23 cellular contexts compared by ENCODE assay signal in genomic region chr14:39217214-39217879, GRCh38. TPM values are rescaled to one million over a fixed set of nuclear protein-coding genes. Genes with fewer than 3 reads are reported as not detected.
A peak's percentile ranks its signal among the peaks of the same experiment; 100 is the strongest.
DNase-seq lines count a peak whose midpoint lies in the region; ATAC-seq, FAIRE-seq and TF ChIP-seq lines count a peak whose summit lies in the region.
"Had no signal": no experiment of that assay in that cellular context is flagged by ENCODE, and none has a peak within 500 bp of the region (broad histone marks: within the 10 kb centered on the region; RNA-seq: fewer than 3 reads in every experiment).

No MANE protein-coding gene starts in this region.

- TF ChIP-seq RAD21 in K562 (CRISPR knock-in tag; conservative IDR thresholded peaks at IDR 0.05 in 1 of 2, IDR thresholded peaks at IDR 0.05 in 1 of 2), result no peak

- no peak overlapping the region for H3K4me3 Mint-ChIP-seq in T-helper 2 cell treated with Interferon-gamma antibody and Interleukin-4, amounts not matched to agents 5 μg/mL and 100 μg/mL, for 36 hours
- H3K4me3 Mint-ChIP-seq: CD4-positive, alpha-beta T cell; memory B cell; natural killer cell treated with Interleukin-12 subunit alpha and Interleukin-12 subunit beta and Interleukin-15 and Interleukin-18, amount 100 ng/mL, for 72 hours; stimulated activated memory B cell treated with anti-CD40 and anti-IgM and Interleukin-4, amounts not matched to agents 10 μg/mL and 1 μg/mL and 100 μg/mL, for 72 hours; T-cell had no signal

- no peak overlapping the region for H3K9ac ChIP-seq in K562 (ENCODE audit: insufficient read depth in 1 of 2, low read depth in 2 of 2, low read length in 2 of 2)

- H3K4me1 Mint-ChIP-seq in T-helper 2 cell treated with Interferon-gamma antibody and Interleukin-4, amounts not matched to agents 5 μg/mL and 100 μg/mL, for 36 hours (ENCODE audit: low read depth), result peaks cover 16% of the 10 kb centered on the region

- H3K27me3 Mint-ChIP-seq in T-helper 2 cell treated with Interferon-gamma antibody and Interleukin-4, amounts not matched to agents 5 μg/mL and 100 μg/mL, for 36 hours (ENCODE audit: low read depth), result no peaks in the 10 kb centered on the region
- H3K27me3 Mint-ChIP-seq: CD4-positive, alpha-beta T cell; memory B cell; natural killer cell treated with Interleukin-12 subunit alpha and Interleukin-12 subunit beta and Interleukin-15 and Interleukin-18, amount 100 ng/mL, for 72 hours; stimulated activated memory B cell treated with anti-CD40 and anti-IgM and Interleukin-4, amounts not matched to agents 10 μg/mL and 1 μg/mL and 100 μg/mL, for 72 hours; T-cell had no signal

- FAIRE-seq in K562 (lab: Jason Lieb, UNC) (no peak), small intestine (lab: Jason Lieb, UNC) (no peak)
- FAIRE-seq: endometrium, GM19239 had no signal

- no peaks in the 10 kb centered on the region for H4K20me1 ChIP-seq in K562 (replicated peaks; ENCODE audit: control insufficient read depth, insufficient read depth, low read length)

- intact Hi-C loops in K562 (cut with micrococcal nuclease), result no loop called here

- H3K79me2 ChIP-seq in K562 (ENCODE audit: control insufficient read depth, insufficient read depth, low read length), result no peaks in the 10 kb centered on the region

- H3K36me3 ChIP-seq in K562 (ENCODE audit: control insufficient read depth, insufficient read depth, low read length) (no peaks in the 10 kb centered on the region), small intestine (ENCODE audit: control insufficient read depth in 2 of 2, insufficient read depth in 2 of 2, low read length in 2 of 2) (no peaks in the 10 kb centered on the region)
- H3K36me3 ChIP-seq: spleen had no signal

- H3K9me3 ChIP-seq in K562 (replicated peaks; ENCODE audit: control insufficient read depth, insufficient read depth, low read depth, low read length) (no peaks in the 10 kb centered on the region), small intestine (ENCODE audit: control insufficient read depth, low read depth) (no peaks in the 10 kb centered on the region)
- H3K9me3 ChIP-seq: spleen had no signal

- H3K4me2 ChIP-seq in K562 (ENCODE audit: insufficient read depth, low read length), result peak overlapping the region; percentile 11; the same call in 1 of the 2 replicates

- H3K27ac Mint-ChIP-seq in T-helper 2 cell treated with Interferon-gamma antibody and Interleukin-4, amounts not matched to agents 5 μg/mL and 100 μg/mL, for 36 hours, result peak overlapping the region; percentile 4
- H3K27ac Mint-ChIP-seq: CD4-positive, alpha-beta T cell; memory B cell; natural killer cell treated with Interleukin-12 subunit alpha and Interleukin-12 subunit beta and Interleukin-15 and Interleukin-18, amount 100 ng/mL, for 72 hours; stimulated activated memory B cell treated with anti-CD40 and anti-IgM and Interleukin-4, amounts not matched to agents 10 μg/mL and 1 μg/mL and 100 μg/mL, for 72 hours had no signal

- H3K4me3 ChIP-seq in K562, result no peak overlapping the region
- H3K4me3 ChIP-seq in small intestine (ENCODE audit: low read depth in 1 of 2, low read length in 2 of 2), result no peak overlapping the region
- H3K4me3 ChIP-seq: spleen had no signal

- TF ChIP-seq POLR2A in K562 (conservative IDR thresholded peaks at IDR 0.05), result no peak

- in situ Hi-C loops in K562 (cut with MboI), result no loop called here

- DNase-seq in T-helper 2 cell treated with Interferon-gamma antibody and Interleukin-4, amounts not matched to agents 5 μg/mL and 100 μg/mL, for 36 hours (ENCODE audit: low spot score), result no peak
- no peak for DNase-seq in T-helper 2 cell
- DNase-seq in NCI-H226, result peak; percentile 49
- no peak for DNase-seq in K562 (ENCODE audit: extremely low read depth in 1 of 4, low spot score in 3 of 4)
- peak; percentile 60 for DNase-seq in small intestine
- no peak for DNase-seq in NCI-H510A (lab: John Stamatoyannopoulos, UW)
- DNase-seq in NCI-H1092 treated with DMSO at 0.1 percent for 48 hours (lab: John Stamatoyannopoulos, UW), result no peak
- DNase-seq: activated effector memory CD4-positive, alpha-beta T cell treated with anti-CD3 and anti-CD28 coated beads, Interleukin-2, amount 50 U/mL, for 16 hours; aorta; CD4-positive, alpha-beta T cell; DMS79 treated with DMSO at 0.1 percent for 48 hours; NCI-H2029 treated with DMSO at 0.1 percent for 48 hours; NCI-H526; Right ventricle myocardium superior; spleen; T-cell had no signal

- ATAC-seq in K562 (peak; percentile 30), GM19351 (IDR thresholded peaks at IDR 0.05; ENCODE audit: unreplicated experiment) (no peak)
- ATAC-seq: natural killer cell treated with Interleukin-12 subunit alpha and Interleukin-12 subunit beta and Interleukin-15 and Interleukin-18, amount 100 ng/mL, for 72 hours; stimulated activated memory B cell treated with anti-CD40 and anti-IgM and Interleukin-4, amounts not matched to agents 10 μg/mL and 1 μg/mL and 100 μg/mL, for 72 hours; T-cell had no signal

- 37% methylated on average over 8 of the region's 8 CpGs for WGBS in K562 (ENCODE audit: insufficient coverage, low coverage, missing lambda C conversion rate)
- WGBS in small intestine, 3 donors, result 55 to 72% (median 59%) methylated on average over 8 of the region's 8 CpGs

- H3K27ac ChIP-seq in K562 (ENCODE audit: extremely low read depth, low read depth, low read length) (no peak overlapping the region), small intestine (ENCODE audit: low read depth in 1 of 2, low read length in 1 of 2) (peak overlapping the region; percentile 58 to 64)
- H3K27ac ChIP-seq: HL-60, spleen had no signal

- peak overlapping the region; percentile 74; the same call in 1 of the 2 replicates for H2AFZ ChIP-seq in K562 (ENCODE audit: low read depth, low read length)

- POLR2A ChIA-PET in K562 (lab: Yijun Ruan, JAX), result no interaction called here

- BruUV-seq in K562 (replicated peaks; lab: Mats Ljungman, UMichigan), result no TSS peak

- no peaks in the 10 kb centered on the region for H3K9me1 ChIP-seq in K562 (ENCODE audit: control insufficient read depth, insufficient read depth, low read length)

- no peaks in the 10 kb centered on the region for H3K27me3 ChIP-seq in K562 (ENCODE audit: control insufficient read depth in 2 of 2, insufficient read depth in 2 of 2, low read length in 2 of 2)
- H3K27me3 ChIP-seq in small intestine (ENCODE audit: control insufficient read depth in 2 of 2, insufficient read depth in 2 of 2, low read length in 2 of 2), result no peaks in the 10 kb centered on the region
- H3K27me3 ChIP-seq: spleen had no signal

- H3K9me3 Mint-ChIP-seq in T-helper 2 cell treated with Interferon-gamma antibody and Interleukin-4, amounts not matched to agents 5 μg/mL and 100 μg/mL, for 36 hours, result peaks cover 4% of the 10 kb centered on the region
- H3K9me3 Mint-ChIP-seq: CD4-positive, alpha-beta T cell; memory B cell; natural killer cell treated with Interleukin-12 subunit alpha and Interleukin-12 subunit beta and Interleukin-15 and Interleukin-18, amount 100 ng/mL, for 72 hours; stimulated activated memory B cell treated with anti-CD40 and anti-IgM and Interleukin-4, amounts not matched to agents 10 μg/mL and 1 μg/mL and 100 μg/mL, for 72 hours; T-cell had no signal

- no peaks in the 10 kb centered on the region for H3K36me3 Mint-ChIP-seq in T-helper 2 cell treated with Interferon-gamma antibody and Interleukin-4, amounts not matched to agents 5 μg/mL and 100 μg/mL, for 36 hours (ENCODE audit: low read depth)
- H3K36me3 Mint-ChIP-seq: natural killer cell treated with Interleukin-12 subunit alpha and Interleukin-12 subunit beta and Interleukin-15 and Interleukin-18, amount 100 ng/mL, for 72 hours; stimulated activated memory B cell treated with anti-CD40 and anti-IgM and Interleukin-4, amounts not matched to agents 10 μg/mL and 1 μg/mL and 100 μg/mL, for 72 hours; T-cell had no signal

- CTCF ChIA-PET in K562 (lab: Yijun Ruan, JAX; ENCODE audit: low intra/inter-chr PET ratio), result no interaction called here

- no peak for TF ChIP-seq CTCF in K562 (IDR thresholded peaks at IDR 0.05 in 2 of 3, conservative IDR thresholded peaks at IDR 0.05 in 1 of 3; ENCODE audit: insufficient read depth in 2 of 3, low read depth in 1 of 3, low read length in 3 of 3)

- TF ChIP-seq EP300 in K562 (IDR thresholded peaks at IDR 0.05; ENCODE audit: low read length), result no peak

- H3K4me1 ChIP-seq in K562 (replicated peaks in 1 of 2; ENCODE audit: control insufficient read depth in 2 of 2, insufficient read depth in 2 of 2, low read length in 2 of 2), result peaks cover 0 to 6% of the 10 kb centered on the region in 2 experiments; a peak in 1 of 5 replicates
- peaks cover 0 to 6% of the 10 kb centered on the region in 2 donors for H3K4me1 ChIP-seq in small intestine (ENCODE audit: control insufficient read depth in 2 of 2, insufficient read depth in 1 of 2, low read depth in 1 of 2, low read length in 1 of 2)
- H3K4me1 ChIP-seq: spleen had no signal

RNA-seq across cellular contexts. Expression of gene MIA2, which starts 16.4 kb away (rescaled TPM):
- total RNA-seq in K562 (2011; cell fraction: chromatin; rRNA removed; ENCODE audit: low replicate concordance), result 7.1 and 20.8 TPM in 2 replicates
- total RNA-seq in K562 (2011; cell fraction: nucleolus; rRNA removed), result 5.3 and 8.0 TPM in 2 replicates
- 12.2 and 17.0 TPM in 2 replicates for total RNA-seq in K562 (2011; cell fraction: nucleoplasm; rRNA removed)
- total RNA-seq in K562 (2014; rRNA removed), result 6.9 and 7.2 TPM in 2 replicates
- 17.0 and 18.9 TPM in 2 replicates for total RNA-seq in K562 (2014; rRNA removed; fragmentation: Illumina TruSeq; extraction: Trizol)
- total RNA-seq in K562 (2015; rRNA removed; fragmentation: Illumina TruSeq; extraction: Trizol), result 11.8 and 13.6 TPM in 2 replicates
- 10.4 and 12.8 TPM in 2 replicates for total RNA-seq in K562 (2021)
- polyA plus RNA-seq in K562 (2011; rRNA removed), result 12.3 and 13.0 TPM in 2 replicates
- 6.4 and 8.1 TPM in 2 replicates for polyA plus RNA-seq in K562 (2011; cell fraction: cytosol; rRNA removed)
- polyA plus RNA-seq in K562 (2011; cell fraction: nucleus; rRNA removed), result 10.6 and 11.1 TPM in 2 replicates
- 7.3 and 17.5 TPM in 2 replicates for polyA plus RNA-seq in K562 (2012)
- 18.3 and 21.8 TPM in 2 replicates for polyA plus RNA-seq in K562 (2014; fragmentation: Illumina TruSeq; extraction: Trizol)
- polyA plus RNA-seq in K562 (2014; fragmentation: Nextera tagmentation; extraction: Ambion mirVana), result 10 to 100 TPM in 1 of 2 experiments, 1 to 10 TPM in 1; 6.0 to 11.5 TPM
- 11.8 and 12.2 TPM in 2 replicates for polyA plus RNA-seq in K562 (2014; rRNA removed)
- polyA minus RNA-seq in K562 (2011; rRNA and poly(A)+ RNA removed), result 8.6 and 10.0 TPM in 2 replicates
- 4.2 and 5.0 TPM in 2 replicates for polyA minus RNA-seq in K562 (2011; cell fraction: cytosol; rRNA and poly(A)+ RNA removed)
- polyA minus RNA-seq in K562 (2011; cell fraction: nucleus; rRNA and poly(A)+ RNA removed), result 5.0 and 7.9 TPM in 2 replicates
- polyA plus RNA-seq in small intestine, result 100 to 1,000 TPM in 2 of 3 donors, 10 to 100 TPM in 1; 55.3 to 264 (median 161) TPM

RNA-seq across cellular contexts. Expression of gene PNN, which starts 42.3 kb away (rescaled TPM):
- 53.9 and 152 TPM in 2 replicates for total RNA-seq in K562 (2011; cell fraction: chromatin; rRNA removed; ENCODE audit: low replicate concordance)
- 34.2 and 42.7 TPM in 2 replicates for total RNA-seq in K562 (2011; cell fraction: nucleolus; rRNA removed)
- total RNA-seq in K562 (2011; cell fraction: nucleoplasm; rRNA removed), result 65.9 and 95.0 TPM in 2 replicates
- total RNA-seq in K562 (2014; rRNA removed) (59.9 and 69.7 TPM in 2 replicates), K562 (2014; rRNA removed; fragmentation: Illumina TruSeq; extraction: Trizol) (75.9 and 84.5 TPM in 2 replicates), K562 (2015; rRNA removed; fragmentation: Illumina TruSeq; extraction: Trizol) (68.2 and 81.4 TPM in 2 replicates), K562 (2021) (53.4 and 67.7 TPM in 2 replicates)
- polyA plus RNA-seq in K562 (2011; rRNA removed) (42.8 and 46.6 TPM in 2 replicates), K562 (2014; fragmentation: Illumina TruSeq; extraction: Trizol) (105 and 133 TPM in 2 replicates), K562 (2014; fragmentation: Nextera tagmentation; extraction: Ambion mirVana) (10 to 100 TPM; 30.2 to 38.1 TPM), K562 (2014; rRNA removed) (138 and 188 TPM in 2 replicates), small intestine (10 to 100 TPM; 21.1 to 33.1 (median 25.3) TPM)
- polyA plus RNA-seq in K562 (2011; cell fraction: cytosol; rRNA removed), result 7.8 and 21.8 TPM in 2 replicates
- polyA plus RNA-seq in K562 (2011; cell fraction: nucleus; rRNA removed), result 123 and 157 TPM in 2 replicates
- 71.6 and 86.2 TPM in 2 replicates for polyA plus RNA-seq in K562 (2012)
- 32.5 and 38.4 TPM in 2 replicates for polyA minus RNA-seq in K562 (2011; rRNA and poly(A)+ RNA removed)
- 9.0 and 10.4 TPM in 2 replicates for polyA minus RNA-seq in K562 (2011; cell fraction: cytosol; rRNA and poly(A)+ RNA removed)
- 42.9 and 69.9 TPM in 2 replicates for polyA minus RNA-seq in K562 (2011; cell fraction: nucleus; rRNA and poly(A)+ RNA removed)

RNA-seq across cellular contexts. Expression of gene TRAPPC6B, which starts 47.2 kb away (rescaled TPM):
- 21.2 and 33.4 TPM in 2 replicates for total RNA-seq in K562 (2011; cell fraction: chromatin; rRNA removed; ENCODE audit: low replicate concordance)
- 7.7 and 9.7 TPM in 2 replicates for total RNA-seq in K562 (2011; cell fraction: nucleolus; rRNA removed)
- total RNA-seq in K562 (2011; cell fraction: nucleoplasm; rRNA removed), result 18.5 and 35.6 TPM in 2 replicates
- total RNA-seq in K562 (2014; rRNA removed) (16.8 and 18.2 TPM in 2 replicates), K562 (2014; rRNA removed; fragmentation: Illumina TruSeq; extraction: Trizol) (17.4 and 21.3 TPM in 2 replicates), K562 (2015; rRNA removed; fragmentation: Illumina TruSeq; extraction: Trizol) (15.2 and 16.3 TPM in 2 replicates), K562 (2021) (22.1 and 22.5 TPM in 2 replicates)
- polyA plus RNA-seq in K562 (2011; rRNA removed) (20.4 and 23.8 TPM in 2 replicates), K562 (2014; fragmentation: Illumina TruSeq; extraction: Trizol) (18.5 and 24.5 TPM in 2 replicates), K562 (2014; fragmentation: Nextera tagmentation; extraction: Ambion mirVana) (1 to 10 TPM; 3.8 to 6.4 TPM), K562 (2014; rRNA removed) (20.3 and 23.1 TPM in 2 replicates), small intestine (10 to 100 TPM; 10.8 to 12.3 (median 12.0) TPM)
- 3.6 and 10.8 TPM in 2 replicates for polyA plus RNA-seq in K562 (2011; cell fraction: cytosol; rRNA removed)
- polyA plus RNA-seq in K562 (2011; cell fraction: nucleus; rRNA removed), result 19.0 and 19.7 TPM in 2 replicates
- polyA plus RNA-seq in K562 (2012), result 16.4 and 20.5 TPM in 2 replicates
- polyA minus RNA-seq in K562 (2011; rRNA and poly(A)+ RNA removed), result 23.6 and 23.8 TPM in 2 replicates
- 9.6 and 11.4 TPM in 2 replicates for polyA minus RNA-seq in K562 (2011; cell fraction: cytosol; rRNA and poly(A)+ RNA removed)
- polyA minus RNA-seq in K562 (2011; cell fraction: nucleus; rRNA and poly(A)+ RNA removed), result 7.9 and 16.4 TPM in 2 replicates

Comparison
In these comparisons a context has a peak if more than half of its experiments do, and no peak if none do; other contexts are left out.
1. DNase-seq: peak in NCI-H226 (single experiment) and small intestine (single experiment); none in T-helper 2 cell treated with Interferon-gamma antibody and Interleukin-4, amounts not matched to agents 5 μg/mL and 100 μg/mL, for 36 hours (single experiment), T-helper 2 cell (0 of 5), K562 (0 of 4), NCI-H510A (single experiment) and NCI-H1092 treated with DMSO at 0.1 percent for 48 hours (single experiment).